Comparison of ENCODE assay signal across 8 cellular contexts in the genomic region with DNA sequence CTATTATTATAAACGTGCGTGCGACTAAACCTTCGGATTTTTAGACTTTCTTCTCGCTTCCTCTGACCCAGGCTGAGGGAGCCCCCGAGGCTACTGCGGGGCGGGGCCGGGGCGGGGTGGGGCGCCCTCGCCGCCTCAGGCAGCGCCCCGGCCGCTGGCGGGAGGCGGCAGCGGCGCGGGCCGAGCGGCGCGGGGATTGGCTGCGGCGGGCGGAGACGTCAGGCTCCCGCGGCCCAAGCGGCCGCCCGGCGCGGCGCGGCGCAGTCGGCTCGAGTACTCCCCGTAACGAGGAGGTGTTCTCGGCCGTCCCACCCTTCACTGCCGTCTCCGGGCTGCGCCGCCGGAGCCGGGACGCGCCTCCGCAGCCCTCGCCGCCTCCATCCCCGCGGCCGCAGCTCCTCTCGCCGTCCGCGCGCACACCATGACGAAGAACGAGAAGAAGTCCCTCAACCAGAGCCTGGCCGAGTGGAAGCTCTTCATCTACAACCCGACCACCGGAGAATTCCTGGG. TPM values are rescaled to one million over a fixed set of nuclear protein-coding genes. Genes with fewer than 3 reads are reported as not detected.
DNase-seq lines count a peak whose midpoint lies in the region; ATAC-seq and TF ChIP-seq lines count a peak whose summit lies in the region.

A gene (plus strand): TSS at position 263 of the 510 bp plus-strand sequence. CDS start 159 bp downstream, at position 422.

- intact Hi-C loops in sciatic nerve (cut with DNase I), result loop anchor here (10.0 kb wide), 1 partner anchor 142 kb away; a partner anchor contains a TSS

- peak within 1 kb of the TSS; percentile 67 for H3K4me3 ChIP-seq in astrocyte of the cerebellum (ENCODE audit: low read depth, low read length)

- DNase-seq in NCI-H146 treated with DMSO at 0.1 percent for 48 hours (lab: John Stamatoyannopoulos, UW; ENCODE audit: unreplicated experiment) (peak; percentile 89), T1000 (lab: John Stamatoyannopoulos, UW) (peak; percentile 76), astrocyte of the cerebellum (ENCODE audit: low read depth) (no peak), hypothalamus (lab: John Stamatoyannopoulos, UW) (peak; percentile 12 to 87 (median 70)), sciatic nerve (ENCODE audit: low spot score) (peak; percentile 93), cortex of kidney (lab: John Stamatoyannopoulos, UW) (no peak)

- no peak for TF ChIP-seq CTCF in astrocyte of the cerebellum (IDR thresholded peaks at IDR 0.05; ENCODE audit: low read depth, low read length, missing control alignments)

- peak; percentile 98 for TF ChIP-seq POLR2A in GM18505 (IDR thresholded peaks at IDR 0.05; ENCODE audit: borderline replicate concordance, extremely low read depth, insufficient read depth, insufficient read length)

- in situ Hi-C loops in astrocyte of the cerebellum (cut with HindIII; ENCODE audit: low sequenced_read_pairs), result loop anchor here (25.0 kb wide), 1 partner anchor 289 kb away; no protein-coding TSS in a partner anchor

- peak; percentile 79 for ATAC-seq in GM18505 (IDR thresholded peaks at IDR 0.05; ENCODE audit: unreplicated experiment)
- ATAC-seq in HG02852 (IDR thresholded peaks at IDR 0.05; ENCODE audit: unreplicated experiment), result peak; percentile 71
- peak; percentile 90 for ATAC-seq in sciatic nerve

RNA-seq across cellular contexts. Expression of the gene that starts here (rescaled TPM):
- 126 TPM for total RNA-seq in sciatic nerve

Comparison
In these comparisons a context has a peak if more than half of its experiments do, and no peak if none do; other contexts are left out.
1. DNase-seq: peak in NCI-H146 treated with DMSO at 0.1 percent for 48 hours (single experiment), T1000 (single experiment), hypothalamus (51 of 51) and sciatic nerve (single experiment); none in astrocyte of the cerebellum (single experiment) and cortex of kidney (single experiment).
2. Peak in every context shown above with its lines, with median percentiles within 50 percentile points of each other: ATAC-seq.